In genomic region chr3:172076212-172076611, GRCh38 we compare ENCODE assay signal across 22 cellular contexts. TPM values are rescaled to one million over a fixed set of nuclear protein-coding genes. Genes with fewer than 3 reads are reported as not detected.
DNase-seq lines count a peak whose midpoint lies in the region; ATAC-seq, FAIRE-seq and TF ChIP-seq lines count a peak whose summit lies in the region.
"Had no signal": no experiment of that assay in that cellular context is flagged by ENCODE, and none has a peak within 500 bp of the region (broad histone marks: within the 10 kb centered on the region; RNA-seq: fewer than 3 reads in every experiment).

No MANE protein-coding gene starts in this region.

- FAIRE-seq in GM12878 (lab: Jason Lieb, UNC): no peak
- FAIRE-seq: bronchial epithelial cell, keratinocyte had no signal

- SMC1A ChIA-PET in GM12878 (lab: Charles Lee; ENCODE audit: uncharacterized antibody, unreplicated experiment): no interaction called here

- WGBS in GM12878 (ENCODE audit: insufficient coverage, insufficient replicate concordance, low lambda C conversion rate, missing lambda C conversion rate): 98% methylated on average over 2 of the region's 2 CpGs
- 49% methylated on average over 2 of the region's 2 CpGs for WGBS in right lobe of liver (ENCODE audit: insufficient coverage, low coverage, low lambda C conversion rate, missing lambda C conversion rate)

- DNase-seq in ACHN: peak; percentile 12
- peak; percentile 41 for DNase-seq in NCI-H1105 treated with DMSO at 0.1 percent for 48 hours (lab: John Stamatoyannopoulos, UW)
- no peak for DNase-seq in GM12878 (ENCODE audit: low read depth, low spot score)
- DNase-seq in right lobe of liver: no peak
- DNase-seq in NK-92 treated with Interleukin-12 subunit alpha and Interleukin-12 subunit beta, amount 100 ng/mL, for 24 hours (lab: John Stamatoyannopoulos, UW): no peak
- no peak for DNase-seq in H4 (ENCODE audit: low spot score)
- DNase-seq in activated T-helper 1 cell treated with anti-CD3 and anti-CD28 coated beads, Interleukin-12 subunit alpha, Interleukin-12 subunit beta, Interleukin-2, Interleukin-4 antibody, amounts not matched to agents 30 ng/mL and 10 ng/mL and 1 ng/mL, durations not matched to agents 14 hours and 24 hours and 36 hours (ENCODE audit: low spot score): no peak
- DNase-seq: activated CD4-positive, alpha-beta T cell treated with anti-CD3 and anti-CD28 coated beads, Interleukin-2, amount 10 ng/mL, durations not matched to agents 7 days and 5 days; hypothalamus; MV-4-11; NCI-H187 treated with DMSO at 0.1 percent for 48 hours; NCI-H524; right cardiac atrium; SHP77 treated with DMSO at 0.1 percent for 48 hours; stimulated activated CD8-positive, alpha-beta memory T cell treated with anti-CD3 and anti-CD28 coated beads, Interleukin-4, amount 100 ng/mL, for 48 hours; substantia nigra had no signal

- intact Hi-C loops in GM12878 (cut with micrococcal nuclease; ENCODE audit: unreplicated experiment): no loop called here
- intact Hi-C loops in right lobe of liver (cut with DNase I): no loop called here
- intact Hi-C loops in activated T-helper 1 cell treated with anti-CD3 and anti-CD28 coated beads, Interleukin-12 subunit alpha, Interleukin-12 subunit beta, Interleukin-2, Interleukin-4 antibody, amounts not matched to agents 30 ng/mL and 10 ng/mL and 1 ng/mL, durations not matched to agents 14 hours and 24 hours and 36 hours (cut with micrococcal nuclease): no loop called here

- H4K20me1 ChIP-seq in GM12878 (ENCODE audit: control insufficient read depth, insufficient read depth): no peaks in the 10 kb centered on the region; the same call in 1 of the 2 replicates

- peaks cover 37% of the 10 kb centered on the region for H3K79me2 ChIP-seq in GM12878 (ENCODE audit: control insufficient read depth, insufficient read depth, low read length)

- no peak overlapping the region for H3K4me3 Mint-ChIP-seq in activated T-helper 1 cell treated with anti-CD3 and anti-CD28 coated beads, Interleukin-12 subunit alpha, Interleukin-12 subunit beta, Interleukin-2, Interleukin-4 antibody, amounts not matched to agents 30 ng/mL and 10 ng/mL and 1 ng/mL, durations not matched to agents 14 hours and 24 hours and 36 hours
- H3K4me3 Mint-ChIP-seq: activated CD4-positive, alpha-beta T cell treated with anti-CD3 and anti-CD28 coated beads, Interleukin-2, amount 10 ng/mL, durations not matched to agents 7 days and 5 days; dendritic cell treated with granulocyte-macrophage colony-stimulating factor and Interleukin-4, amounts not matched to agents 40 ng/mL and 50 ng/mL, for 4 days had no signal

- H3K4me1 ChIP-seq in GM12878 (ENCODE audit: control insufficient read depth, insufficient read depth, low read length): no peaks in the 10 kb centered on the region
- H3K4me1 ChIP-seq in right lobe of liver: peaks cover 0 to 85% (median 36%) of the 10 kb centered on the region in 4 donors

- peaks cover 9% of the 10 kb centered on the region for H3K4me1 Mint-ChIP-seq in activated T-helper 1 cell treated with anti-CD3 and anti-CD28 coated beads, Interleukin-12 subunit alpha, Interleukin-12 subunit beta, Interleukin-2, Interleukin-4 antibody, amounts not matched to agents 30 ng/mL and 10 ng/mL and 1 ng/mL, durations not matched to agents 14 hours and 24 hours and 36 hours (ENCODE audit: low read depth)
- H3K4me1 Mint-ChIP-seq: activated CD4-positive, alpha-beta T cell treated with anti-CD3 and anti-CD28 coated beads, Interleukin-2, amount 10 ng/mL, durations not matched to agents 7 days and 5 days had no signal

- peaks cover 4% of the 10 kb centered on the region for H3K9me3 Mint-ChIP-seq in activated T-helper 1 cell treated with anti-CD3 and anti-CD28 coated beads, Interleukin-12 subunit alpha, Interleukin-12 subunit beta, Interleukin-2, Interleukin-4 antibody, amounts not matched to agents 30 ng/mL and 10 ng/mL and 1 ng/mL, durations not matched to agents 14 hours and 24 hours and 36 hours
- H3K9me3 Mint-ChIP-seq: activated CD4-positive, alpha-beta T cell treated with anti-CD3 and anti-CD28 coated beads, Interleukin-2, amount 10 ng/mL, durations not matched to agents 7 days and 5 days; dendritic cell treated with granulocyte-macrophage colony-stimulating factor and Interleukin-4, amounts not matched to agents 40 ng/mL and 50 ng/mL, for 4 days had no signal

- in situ Hi-C loops in ACHN (cut with HindIII; ENCODE audit: low pct_ligation_motif_present, low pct_unique_long_range_greater_than_20kb, low sequenced_read_pairs): no loop called here
- in situ Hi-C loops in GM12878 (cut with MboI): no loop called here

- TF ChIP-seq POLR2A in GM12878 (IDR thresholded peaks at IDR 0.05; ENCODE audit: low read depth, low read length) (no peak), right lobe of liver (IDR thresholded peaks at IDR 0.05) (no peak)

- H3K27ac ChIP-seq in GM12878 (ENCODE audit: control insufficient read depth, insufficient read depth): no peak overlapping the region
- peak overlapping the region in 2 of 3 donors; percentile 23 to 62 for H3K27ac ChIP-seq in right lobe of liver
- H3K27ac ChIP-seq: BLaER1 treated with 17β-estradiol and CSF1 and Interleukin-3, amounts not matched to agents 10 nM and 100 nM; vagina had no signal

- no peak overlapping the region for H3K9ac ChIP-seq in GM12878 (ENCODE audit: control insufficient read depth, insufficient read depth, low read length)
- H3K9ac ChIP-seq: BLaER1 treated with 17β-estradiol and CSF1 and Interleukin-3, amounts not matched to agents 10 nM and 100 nM had no signal

- ATAC-seq in GM12878 (peak; percentile 24; the same call in 2 of the 3 replicates), right lobe of liver (no peak), HG02938 (IDR thresholded peaks at IDR 0.05; ENCODE audit: unreplicated experiment) (no peak)
- ATAC-seq: right cardiac atrium had no signal

- POLR2A ChIA-PET in GM12878 (lab: Charles Lee): no interaction called here

- CTCF ChIA-PET in GM12878 (lab: Yijun Ruan, JAX): no interaction called here

- TF ChIP-seq EP300 in GM12878 (IDR thresholded peaks at IDR 0.05; ENCODE audit: borderline replicate concordance in 1 of 2, control insufficient read depth in 1 of 2, low read depth in 2 of 2, low read length in 2 of 2): no peak

- no peak overlapping the region for H2AFZ ChIP-seq in GM12878 (ENCODE audit: control insufficient read depth, low read depth, low read length)

- TF ChIP-seq CTCF in GM12878 (IDR thresholded peaks at IDR 0.05 in 2 of 3, conservative IDR thresholded peaks at IDR 0.05 in 1 of 3; ENCODE audit: control insufficient read depth in 2 of 3, extremely low read depth in 1 of 3, insufficient read depth in 1 of 3, low read depth in 3 of 3, low read length in 3 of 3) (no peak), right lobe of liver (IDR thresholded peaks at IDR 0.05) (no peak)

- H3K27me3 Mint-ChIP-seq in activated T-helper 1 cell treated with anti-CD3 and anti-CD28 coated beads, Interleukin-12 subunit alpha, Interleukin-12 subunit beta, Interleukin-2, Interleukin-4 antibody, amounts not matched to agents 30 ng/mL and 10 ng/mL and 1 ng/mL, durations not matched to agents 14 hours and 24 hours and 36 hours (ENCODE audit: insufficient read depth): no peaks in the 10 kb centered on the region
- H3K27me3 Mint-ChIP-seq: activated CD4-positive, alpha-beta T cell treated with anti-CD3 and anti-CD28 coated beads, Interleukin-2, amount 10 ng/mL, durations not matched to agents 7 days and 5 days; dendritic cell treated with granulocyte-macrophage colony-stimulating factor and Interleukin-4, amounts not matched to agents 40 ng/mL and 50 ng/mL, for 4 days had no signal

- no peak overlapping the region for H3K4me2 ChIP-seq in GM12878 (ENCODE audit: control insufficient read depth, insufficient read depth)

- peaks cover 8% of the 10 kb centered on the region for H3K36me3 Mint-ChIP-seq in activated T-helper 1 cell treated with anti-CD3 and anti-CD28 coated beads, Interleukin-12 subunit alpha, Interleukin-12 subunit beta, Interleukin-2, Interleukin-4 antibody, amounts not matched to agents 30 ng/mL and 10 ng/mL and 1 ng/mL, durations not matched to agents 14 hours and 24 hours and 36 hours (ENCODE audit: low read depth)

- TF ChIP-seq RAD21 in GM12878 (IDR thresholded peaks at IDR 0.05; ENCODE audit: insufficient read depth, low read depth, low read length): no peak

- H3K36me3 ChIP-seq in GM12878 (ENCODE audit: control insufficient read depth in 2 of 2, insufficient read depth in 2 of 2, low read length in 1 of 2) (peaks cover 0 to 4% of the 10 kb centered on the region in 2 experiments; a peak in 2 of 4 replicates), right lobe of liver (no peaks in the 10 kb centered on the region)
- H3K36me3 ChIP-seq: vagina had no signal

- RAD21 ChIA-PET in GM12878 (lab: Charles Lee; ENCODE audit: unreplicated experiment): no interaction called here

- H3K4me3 ChIP-seq in GM12878: no peak overlapping the region
- H3K4me3 ChIP-seq in right lobe of liver: no peak overlapping the region
- H3K4me3 ChIP-seq: BLaER1 treated with 17β-estradiol and CSF1 and Interleukin-3, amounts not matched to agents 10 nM and 100 nM; vagina had no signal

- H3K27me3 ChIP-seq in GM12878 (replicated peaks in 1 of 2; ENCODE audit: control insufficient read depth in 2 of 2, insufficient read depth in 2 of 2, low read length in 1 of 2) (no peaks in the 10 kb centered on the region), right lobe of liver (no peaks in the 10 kb centered on the region)
- H3K27me3 ChIP-seq: BLaER1 treated with 17β-estradiol and CSF1 and Interleukin-3, amounts not matched to agents 10 nM and 100 nM; vagina had no signal

- no peak overlapping the region for H3K27ac Mint-ChIP-seq in activated T-helper 1 cell treated with anti-CD3 and anti-CD28 coated beads, Interleukin-12 subunit alpha, Interleukin-12 subunit beta, Interleukin-2, Interleukin-4 antibody, amounts not matched to agents 30 ng/mL and 10 ng/mL and 1 ng/mL, durations not matched to agents 14 hours and 24 hours and 36 hours
- H3K27ac Mint-ChIP-seq: activated CD4-positive, alpha-beta T cell treated with anti-CD3 and anti-CD28 coated beads, Interleukin-2, amount 10 ng/mL, durations not matched to agents 7 days and 5 days; dendritic cell treated with granulocyte-macrophage colony-stimulating factor and Interleukin-4, amounts not matched to agents 40 ng/mL and 50 ng/mL, for 4 days had no signal

- BruUV-seq in GM12878 (replicated peaks; lab: Mats Ljungman, UMichigan): no TSS peak

- H3K9me3 ChIP-seq in GM12878 (replicated peaks; ENCODE audit: control insufficient read depth, insufficient read depth, low read length) (no peaks in the 10 kb centered on the region), right lobe of liver (no peaks in the 10 kb centered on the region)
- H3K9me3 ChIP-seq: vagina had no signal

RNA-seq across cellular contexts. Expression of gene FNDC3B, which starts 36.8 kb away (rescaled TPM):
- total RNA-seq in GM12878 (2013; cell fraction: nucleolus; rRNA removed): 505 and 506 TPM in 2 replicates
- total RNA-seq in GM12878 (2014; rRNA removed) (30.2 and 34.9 TPM in 2 replicates), GM12878 (2014; rRNA removed; fragmentation: Illumina TruSeq; extraction: Trizol) (29.0 and 32.3 TPM in 2 replicates), GM12878 (2021) (35.0 and 35.8 TPM in 2 replicates), right lobe of liver (100 to 1,000 TPM in 1 of 6 experiments, 10 to 100 TPM in 5; 40.2 to 184 (median 63.5) TPM)
- polyA plus RNA-seq in GM12878 (2011; ENCODE audit: low read depth): 13.0 TPM
- polyA plus RNA-seq in GM12878 (2011; rRNA removed) (6.3 and 9.1 TPM in 2 replicates), GM12878 (2014; fragmentation: Illumina TruSeq; extraction: Trizol) (15.0 and 26.0 TPM in 2 replicates), GM12878 (2014; fragmentation: Nextera tagmentation; extraction: Ambion mirVana) (10 to 100 TPM in 1 of 2 experiments, 1 to 10 TPM in 1; 7.9 to 11.9 TPM), GM12878 (2014; rRNA removed) (8.2 and 9.9 TPM in 2 replicates), GM12878 (2016; fragmentation: Nextera tagmentation; extraction: Ambion mirVana) (10 to 100 TPM; 21.9 to 23.8 TPM)
- polyA plus RNA-seq in GM12878 (2011; cell fraction: cytosol; rRNA removed): 4.2 and 6.0 TPM in 2 replicates
- polyA plus RNA-seq in GM12878 (2011; cell fraction: nucleus; rRNA removed): 17.9 and 21.3 TPM in 2 replicates
- polyA plus RNA-seq in GM12878 (2012): 8.1 and 10.2 TPM in 2 replicates
- 44.1 and 62.3 TPM in 2 replicates for polyA minus RNA-seq in GM12878 (2011; rRNA and poly(A)+ RNA removed)
- polyA minus RNA-seq in GM12878 (2011; cell fraction: cytosol; rRNA and poly(A)+ RNA removed): 4.1 and 4.2 TPM in 2 replicates
- polyA minus RNA-seq in GM12878 (2011; cell fraction: nucleus; rRNA and poly(A)+ RNA removed): 63.8 and 111 TPM in 2 replicates
- total RNA-seq in H4 (2014; rRNA removed; shearing (Covaris generic)): 61.0 and 65.8 TPM in 2 replicates
- total RNA-seq in activated T-helper 1 cell treated with anti-CD3 and anti-CD28 coated beads, Interleukin-12 subunit alpha, Interleukin-12 subunit beta, Interleukin-2, Interleukin-4 antibody, amounts not matched to agents 30 ng/mL and 10 ng/mL and 1 ng/mL, durations not matched to agents 14 hours and 24 hours and 36 hours: 29.0 and 31.5 TPM in 2 replicates

Comparison
In these comparisons a context has a peak if more than half of its experiments do, and no peak if none do; other contexts are left out.
1. DNase-seq: peak in ACHN (single experiment) and NCI-H1105 treated with DMSO at 0.1 percent for 48 hours (single experiment); none in GM12878 (single experiment), right lobe of liver (0 of 3), NK-92 treated with Interleukin-12 subunit alpha and Interleukin-12 subunit beta, amount 100 ng/mL, for 24 hours (single experiment), H4 (single experiment) and activated T-helper 1 cell treated with anti-CD3 and anti-CD28 coated beads, Interleukin-12 subunit alpha, Interleukin-12 subunit beta, Interleukin-2, Interleukin-4 antibody, amounts not matched to agents 30 ng/mL and 10 ng/mL and 1 ng/mL, durations not matched to agents 14 hours and 24 hours and 36 hours (single experiment).